8 cellular contexts compared by ENCODE assay signal in genomic region chr15:40764766-40765136, GRCh38. TPM values are rescaled to one million over a fixed set of nuclear protein-coding genes. Genes with fewer than 3 reads are reported as not detected.
DNase-seq lines count a peak whose midpoint lies in the region; ATAC-seq and TF ChIP-seq lines count a peak whose summit lies in the region.

No MANE protein-coding gene starts in this region.

- peaks cover 23% of the 10 kb centered on the region for H3K4me1 ChIP-seq in GM23338 (ENCODE audit: insufficient read depth)
- peaks cover 0 to 53% (median 19%) of the 10 kb centered on the region in 3 donors for H3K4me1 ChIP-seq in gastroesophageal sphincter

- DNase-seq in GM23338 (ENCODE audit: low spot score): no peak
- DNase-seq in sciatic nerve (ENCODE audit: low spot score): no peak
- DNase-seq in NCI-H748 (lab: John Stamatoyannopoulos, UW; ENCODE audit: unreplicated experiment): no peak

- H3F3A ChIP-seq in GM23338 (replicated peaks; ENCODE audit: low read depth): peaks cover 15% of the 10 kb centered on the region
- peaks cover 46% of the 10 kb centered on the region for H3F3A ChIP-seq in SU-DHL-6 (ENCODE audit: insufficient read depth)

- H3K27me3 Mint-ChIP-seq in GM23338 (ENCODE audit: insufficient read depth, low read depth, poor library complexity): peaks cover 17% of the 10 kb centered on the region

- H3K4me3 Mint-ChIP-seq in GM23338: peak overlapping the region; percentile 71

- H3K27me3 ChIP-seq in GM23338 (ENCODE audit: insufficient read depth) (0 out of 2 replicates have a peak, but pooled peaks cover 4% of the 10 kb centered on the region), SU-DHL-6 (ENCODE audit: low read length) (no peaks in the 10 kb centered on the region), gastroesophageal sphincter (no peaks in the 10 kb centered on the region)

- no peaks in the 10 kb centered on the region for H3K9me3 ChIP-seq in SU-DHL-6 (ENCODE audit: insufficient read depth, low read length)
- H3K9me3 ChIP-seq in gastroesophageal sphincter: no peaks in the 10 kb centered on the region

- H3K36me3 ChIP-seq in GM23338 (ENCODE audit: insufficient read depth) (no peaks in the 10 kb centered on the region), SU-DHL-6 (ENCODE audit: low read length) (no peaks in the 10 kb centered on the region), gastroesophageal sphincter (peaks cover 0 to 28% of the 10 kb centered on the region in 2 donors)

- peaks cover 36% of the 10 kb centered on the region for H3K4me1 Mint-ChIP-seq in GM23338

- WGBS in gastroesophageal sphincter (ENCODE audit: low coverage in 1 of 2), 2 donors: 37 to 40% methylated on average over 1 to 4 of the region's 6 CpGs

- H2AFZ ChIP-seq in GM23338 (peak overlapping the region; percentile 95), SU-DHL-6 (ENCODE audit: low read depth, low read length, severe bottlenecking) (no peak overlapping the region)

- no peaks in the 10 kb centered on the region for H3K36me3 Mint-ChIP-seq in GM23338 (ENCODE audit: low read depth)

- peak overlapping the region; percentile 83 for H3K4me3 ChIP-seq in GM23338
- peak overlapping the region; percentile 67 for H3K4me3 ChIP-seq in SU-DHL-6 (ENCODE audit: insufficient read depth, low read length, poor library complexity, severe bottlenecking)
- peak overlapping the region; percentile 40 to 61 for H3K4me3 ChIP-seq in gastroesophageal sphincter

- H4K20me1 ChIP-seq in GM23338 (replicated peaks; ENCODE audit: insufficient read depth) (no peaks in the 10 kb centered on the region), SU-DHL-6 (ENCODE audit: low read depth, low read length) (no peaks in the 10 kb centered on the region)

- H3K27ac Mint-ChIP-seq in GM23338: peak overlapping the region; percentile 85; the same call in 1 of the 2 replicates

- H3K79me2 ChIP-seq in GM23338 (replicated peaks; ENCODE audit: insufficient read depth) (no peaks in the 10 kb centered on the region), SU-DHL-6 (ENCODE audit: insufficient read depth, low read length) (no peaks in the 10 kb centered on the region)

- H3K9me3 Mint-ChIP-seq in GM23338: no peaks in the 10 kb centered on the region

- TF ChIP-seq EP300 in gastroesophageal sphincter (IDR thresholded peaks at IDR 0.05): no peak

- no peaks in the 10 kb centered on the region for H3K9me2 ChIP-seq in GM23338 (ENCODE audit: insufficient read depth)
- no peaks in the 10 kb centered on the region for H3K9me2 ChIP-seq in SU-DHL-6 (replicated peaks; ENCODE audit: insufficient read depth, low read length)

- H3K4me2 ChIP-seq in GM23338 (peak overlapping the region; percentile 98), SU-DHL-6 (ENCODE audit: low read depth, low read length, poor library complexity, severe bottlenecking) (peak overlapping the region; percentile 74)

- no peak for TF ChIP-seq POLR2A in gastroesophageal sphincter (IDR thresholded peaks at IDR 0.05)

- no peak for ATAC-seq in GM23338
- ATAC-seq in gastroesophageal sphincter: no peak
- ATAC-seq in sciatic nerve: peak; percentile 16
- no peak for ATAC-seq in GM18907 (IDR thresholded peaks at IDR 0.05; ENCODE audit: unreplicated experiment)
- ATAC-seq in HG02938 (IDR thresholded peaks at IDR 0.05; ENCODE audit: unreplicated experiment): no peak
- no peak for ATAC-seq in HG03571 (IDR thresholded peaks at IDR 0.05; ENCODE audit: unreplicated experiment)

- H3K27ac ChIP-seq in GM23338 (ENCODE audit: low read depth): peak overlapping the region; percentile 90
- H3K27ac ChIP-seq in SU-DHL-6 (ENCODE audit: low read depth, low read length): peak overlapping the region; percentile 84
- H3K27ac ChIP-seq in gastroesophageal sphincter: peak overlapping the region; percentile 10 to 85 (median 81)

- intact Hi-C loops in sciatic nerve (cut with DNase I): no loop called here

- TF ChIP-seq CTCF in GM23338 (conservative IDR thresholded peaks at IDR 0.05; ENCODE audit: low read depth in 2 of 2) (no peak), SU-DHL-6 (IDR thresholded peaks at IDR 0.05; ENCODE audit: insufficient read depth, low read length, poor library complexity, severe bottlenecking) (no peak), gastroesophageal sphincter (IDR thresholded peaks at IDR 0.05) (no peak)

- H3K9ac ChIP-seq in SU-DHL-6 (ENCODE audit: low read length): peak overlapping the region; percentile 81

TF ChIP-seq in GM23338, 12 proteins besides CTCF, POLR2A, EP300 and RAD21 (continues in another document):
- TF ChIP-seq CREB1 (CRISPR knock-in tag; IDR thresholded peaks at IDR 0.05; ENCODE audit: low read depth) (no peak), ZNF331 (CRISPR knock-in tag; IDR thresholded peaks at IDR 0.05; ENCODE audit: low read depth) (no peak), POLR2AphosphoS5 (IDR thresholded peaks at IDR 0.05; ENCODE audit: low read depth) (no peak), NANOG (IDR thresholded peaks at IDR 0.05; ENCODE audit: borderline replicate concordance) (no peak), EZH2 (IDR thresholded peaks at IDR 0.05; ENCODE audit: low read depth, unreplicated experiment) (no peak)
- TF ChIP-seq, protein P1, sequence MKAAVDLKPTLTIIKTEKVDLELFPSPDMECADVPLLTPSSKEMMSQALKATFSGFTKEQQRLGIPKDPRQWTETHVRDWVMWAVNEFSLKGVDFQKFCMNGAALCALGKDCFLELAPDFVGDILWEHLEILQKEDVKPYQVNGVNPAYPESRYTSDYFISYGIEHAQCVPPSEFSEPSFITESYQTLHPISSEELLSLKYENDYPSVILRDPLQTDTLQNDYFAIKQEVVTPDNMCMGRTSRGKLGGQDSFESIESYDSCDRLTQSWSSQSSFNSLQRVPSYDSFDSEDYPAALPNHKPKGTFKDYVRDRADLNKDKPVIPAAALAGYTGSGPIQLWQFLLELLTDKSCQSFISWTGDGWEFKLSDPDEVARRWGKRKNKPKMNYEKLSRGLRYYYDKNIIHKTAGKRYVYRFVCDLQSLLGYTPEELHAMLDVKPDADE (IDR thresholded peaks at IDR 0.05): no peak

RNA-seq across cellular contexts. Expression of gene GCHFR, which starts 0.9 kb away (rescaled TPM):
- 44.2 and 45.4 TPM in 2 replicates for total RNA-seq in GM23338 (2014; rRNA removed; shearing (Covaris generic))
- 38.9 and 40.2 TPM in 2 replicates for polyA plus RNA-seq in GM23338 (2016; fragmentation: Nextera tagmentation; extraction: Ambion mirVana)
- total RNA-seq in gastroesophageal sphincter (10 to 100 TPM in 1 of 4 donors, 1 to 10 TPM in 3; 5.8 to 12.1 (median 6.9) TPM), sciatic nerve (9.8 TPM)

RNA-seq across cellular contexts. Expression of gene C15orf62, which starts 5.0 kb away (rescaled TPM):
- 0.08 and 0.80 TPM in 2 replicates for total RNA-seq in GM23338 (2014; rRNA removed; shearing (Covaris generic))
- polyA plus RNA-seq in GM23338 (2016; fragmentation: Nextera tagmentation; extraction: Ambion mirVana): 0.16 and 0.68 TPM in 2 replicates
- under 1 TPM; 0.16 to 0.42 (median 0.31) TPM for total RNA-seq in gastroesophageal sphincter
- total RNA-seq in sciatic nerve: 0.49 TPM

RNA-seq across cellular contexts. Expression of gene RMDN3, which starts 9.7 kb away (rescaled TPM):
- 16.4 and 17.0 TPM in 2 replicates for total RNA-seq in GM23338 (2014; rRNA removed; shearing (Covaris generic))
- 13.0 and 15.6 TPM in 2 replicates for polyA plus RNA-seq in GM23338 (2016; fragmentation: Nextera tagmentation; extraction: Ambion mirVana)
- 10 to 100 TPM; 24.2 to 37.2 (median 32.8) TPM for total RNA-seq in gastroesophageal sphincter
- 38.3 TPM for total RNA-seq in sciatic nerve

RNA-seq across cellular contexts. Expression of gene ZFYVE19, which starts 42.1 kb away (rescaled TPM):
- 22.7 and 23.5 TPM in 2 replicates for total RNA-seq in GM23338 (2014; rRNA removed; shearing (Covaris generic))
- polyA plus RNA-seq in GM23338 (2016; fragmentation: Nextera tagmentation; extraction: Ambion mirVana): 8.5 and 9.8 TPM in 2 replicates
- total RNA-seq in gastroesophageal sphincter: 10 to 100 TPM; 13.3 to 25.5 (median 19.7) TPM
- 24.9 TPM for total RNA-seq in sciatic nerve

RNA-seq across cellular contexts. Expression of gene DNAJC17, which starts 42.5 kb away (rescaled TPM):
- 23.0 and 35.0 TPM in 2 replicates for total RNA-seq in GM23338 (2014; rRNA removed; shearing (Covaris generic))
- 77.6 and 81.6 TPM in 2 replicates for polyA plus RNA-seq in GM23338 (2016; fragmentation: Nextera tagmentation; extraction: Ambion mirVana)
- total RNA-seq in gastroesophageal sphincter (10 to 100 TPM in 3 of 4 donors, 1 to 10 TPM in 1; 7.8 to 20.5 (median 17.8) TPM), sciatic nerve (36.2 TPM)
